8 cellular contexts compared by ENCODE assay signal in the genomic region with DNA sequence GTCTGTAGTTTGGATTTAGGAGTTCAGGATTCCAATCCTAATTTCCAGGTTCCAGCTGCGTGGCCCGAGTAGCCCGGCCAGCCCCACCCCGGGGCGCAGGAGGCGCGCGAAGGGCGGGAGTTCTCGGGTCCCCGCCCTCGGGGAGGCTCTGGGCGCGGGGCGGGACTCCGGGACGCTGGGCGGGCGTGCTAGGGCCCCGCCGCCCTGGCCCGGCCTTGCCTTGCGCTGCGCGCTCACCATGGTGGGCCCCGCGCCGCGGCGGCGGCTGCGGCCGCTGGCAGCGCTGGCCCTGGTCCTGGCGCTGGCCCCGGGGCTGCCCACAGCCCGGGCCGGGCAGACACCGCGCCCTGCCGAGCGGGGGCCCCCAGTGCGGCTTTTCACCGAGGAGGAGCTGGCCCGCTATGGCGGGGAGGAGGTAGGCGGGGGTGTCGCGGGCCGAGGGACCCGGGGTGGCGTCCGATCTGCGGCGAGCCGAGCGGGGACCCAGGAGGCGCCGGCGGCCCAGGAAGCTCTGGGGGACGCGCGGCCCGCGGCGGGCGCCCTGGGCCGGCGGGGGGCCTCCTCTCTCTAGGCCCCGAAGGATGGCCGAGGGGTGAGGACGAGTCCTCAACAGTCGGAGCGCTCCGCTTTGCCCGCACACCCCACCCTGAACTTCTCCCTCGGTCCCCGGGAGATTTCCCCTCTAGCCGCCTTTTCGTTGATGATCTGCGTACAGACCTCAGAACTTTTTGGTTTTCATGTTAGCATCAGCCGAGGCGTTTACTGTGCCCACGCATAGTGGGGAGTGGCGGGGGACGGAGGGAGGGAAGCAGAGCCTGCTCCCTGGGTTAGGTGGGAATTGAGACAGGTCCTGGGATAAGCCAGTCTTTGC.
DNase-seq lines count a peak whose midpoint lies in the region; ATAC-seq and TF ChIP-seq lines count a peak whose summit lies in the region.

NENF (plus strand) TSS at position 215 of the 871 bp plus-strand sequence; CDS start at position 239, 24 bp downstream.

- peak; percentile 99 for ATAC-seq in GM19455 (IDR thresholded peaks at IDR 0.05; ENCODE audit: unreplicated experiment)

- peak within 1 kb of the TSS; percentile 77 for H3K9ac ChIP-seq in OCI-LY1 (ENCODE audit: low read length)
- peak within 1 kb of the TSS; percentile 81 for H3K9ac ChIP-seq in mucosa of stomach (ENCODE audit: low read length)

- peak; percentile 77 for TF ChIP-seq POLR2A in erythroblast (IDR thresholded peaks at IDR 0.05; ENCODE audit: low read length)

- H4K20me1 ChIP-seq in OCI-LY1 (ENCODE audit: insufficient read depth, low read length), result no peaks in the 10 kb centered on the region

- H3K79me2 ChIP-seq in OCI-LY1 (ENCODE audit: insufficient read depth, low read length), result no peaks in the 10 kb centered on the region

- no peaks in the 10 kb centered on the region for H3K9me2 ChIP-seq in OCI-LY1 (ENCODE audit: low read depth, low read length)

- peaks cover 29% of the 10 kb centered on the region for H3K4me1 ChIP-seq in OCI-LY1 (ENCODE audit: insufficient read depth, low read length, severe bottlenecking)
- peaks cover 14% of the 10 kb centered on the region for H3K4me1 ChIP-seq in mucosa of stomach (ENCODE audit: control insufficient read depth, insufficient read depth, low read length)

- H3K4me3 ChIP-seq in OCI-LY1 (ENCODE audit: low read depth, low read length, poor library complexity, severe bottlenecking) (peak within 1 kb of the TSS; percentile 84), mucosa of stomach (ENCODE audit: low read length) (peak within 1 kb of the TSS; percentile 29)

- H3F3A ChIP-seq in OCI-LY1 (ENCODE audit: insufficient read depth, low read length), result 0 out of 2 replicates have a peak, but pooled peaks cover 4% of the 10 kb centered on the region

- DNase-seq in COLO829 (ENCODE audit: low spot score), result peak; percentile 90
- peak; percentile 86 for DNase-seq in HK-2 (ENCODE audit: unreplicated experiment)
- peak; percentile 82 for DNase-seq in activated T-cell treated with anti-CD3 and anti-CD28 coated beads for 48 hours (ENCODE audit: low read depth)
- DNase-seq in erythroblast (lab: John Stamatoyannopoulos, UW), result peak; percentile 89 to 91
- DNase-seq in stimulated activated CD8-positive, alpha-beta memory T cell treated with anti-CD3 and anti-CD28 coated beads, Interleukin-7, amount 100 ng/mL, for 1 hour (ENCODE audit: low read depth in 2 of 2), result peak; percentile 34 to 46

- H3K9me3 ChIP-seq in OCI-LY1 (ENCODE audit: low read length) (no peaks in the 10 kb centered on the region), mucosa of stomach (ENCODE audit: control insufficient read depth, low read length) (no peaks in the 10 kb centered on the region)

- TF ChIP-seq CTCF in OCI-LY1 (IDR thresholded peaks at IDR 0.05; ENCODE audit: low read length), result no peak

- H3K27me3 ChIP-seq in OCI-LY1 (ENCODE audit: insufficient read depth, low read length) (no peaks in the 10 kb centered on the region), mucosa of stomach (ENCODE audit: control insufficient read depth, insufficient read depth, low read length) (no peaks in the 10 kb centered on the region)

- H3K27ac ChIP-seq in OCI-LY1 (ENCODE audit: low read depth, low read length, poor library complexity, severe bottlenecking), result no peak within 1 kb of the TSS

- H3K36me3 ChIP-seq in OCI-LY1 (ENCODE audit: insufficient read depth, low read length) (no peaks in the 10 kb centered on the region), mucosa of stomach (ENCODE audit: control insufficient read depth, insufficient read depth, low read length) (no peaks in the 10 kb centered on the region)

- H2AFZ ChIP-seq in OCI-LY1 (ENCODE audit: low read length), result peak within 1 kb of the TSS; percentile 89

- peak within 1 kb of the TSS; percentile 75 for H3K4me2 ChIP-seq in OCI-LY1 (ENCODE audit: low read length)

Comparison
In these comparisons a context has a peak if more than half of its experiments do, and no peak if none do; other contexts are left out.
1. DNase-seq: peak in every context shown above with its lines; median percentile 90 in COLO829; 90 in erythroblast; 86 in HK-2; 82 in activated T-cell treated with anti-CD3 and anti-CD28 coated beads for 48 hours; 40 in stimulated activated CD8-positive, alpha-beta memory T cell treated with anti-CD3 and anti-CD28 coated beads, Interleukin-7, amount 100 ng/mL, for 1 hour.